In the genomic region with DNA sequence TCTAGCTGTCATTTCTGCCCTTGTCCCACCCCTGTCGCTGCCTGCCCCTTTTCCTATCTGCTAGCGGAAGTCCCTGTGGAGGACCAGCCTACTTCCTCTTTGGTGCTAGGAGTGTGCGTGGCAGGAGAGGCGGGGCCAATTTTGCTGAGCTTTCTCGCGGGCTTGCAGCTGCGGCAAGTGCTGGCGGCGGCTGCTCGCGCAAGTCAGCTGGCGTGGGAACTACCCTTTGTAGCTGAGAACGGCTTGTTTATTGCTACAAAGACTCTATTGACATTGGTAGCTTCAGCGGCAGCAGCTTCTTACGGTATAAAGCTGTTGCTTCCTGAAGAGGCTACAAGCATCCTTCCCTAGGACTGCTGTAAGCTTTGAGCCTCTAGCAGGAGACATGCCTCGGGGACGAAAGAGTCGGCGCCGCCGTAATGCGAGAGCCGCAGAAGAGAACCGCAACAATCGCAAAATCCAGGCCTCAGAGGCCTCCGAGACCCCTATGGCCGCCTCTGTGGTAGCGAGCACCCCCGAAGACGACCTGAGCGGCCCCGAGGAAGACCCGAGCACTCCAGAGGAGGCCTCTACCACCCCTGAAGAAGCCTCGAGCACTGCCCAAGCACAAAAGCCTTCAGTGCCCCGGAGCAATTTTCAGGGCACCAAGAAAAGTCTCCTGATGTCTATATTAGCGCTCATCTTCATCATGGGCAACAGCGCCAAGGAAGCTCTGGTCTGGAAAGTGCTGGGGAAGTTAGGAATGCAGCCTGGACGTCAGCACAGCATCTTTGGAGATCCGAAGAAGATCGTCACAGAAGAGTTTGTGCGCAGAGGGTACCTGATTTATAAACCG, we compare ENCODE assay signal across 8 cellular contexts. TPM values are rescaled to one million over a fixed set of nuclear protein-coding genes. Genes with fewer than 3 reads are reported as not detected.
A peak's percentile ranks its signal among the peaks of the same experiment; 100 is the strongest.
DNase-seq lines count a peak whose midpoint lies in the region; ATAC-seq and TF ChIP-seq lines count a peak whose summit lies in the region.

Gene MAGEH1, plus strand, starts transcription at position 138 of the 835 bp plus-strand sequence. Its CDS starts 248 bp downstream, at position 386.

- no peaks in the 10 kb centered on the region for H3K36me3 Mint-ChIP-seq in activated T-helper 2 cell treated with anti-CD3 and anti-CD28 coated beads, Interferon-gamma antibody, Interleukin-2, Interleukin-4, amounts not matched to agents 10 μg/mL and 5 μg/mL and 100 μg/mL, durations not matched to agents 14 hours and 24 hours and 36 hours (ENCODE audit: low read depth)
- H3K36me3 Mint-ChIP-seq in naive thymus-derived CD8-positive, alpha-beta T cell, result no peaks in the 10 kb centered on the region
- H3K36me3 Mint-ChIP-seq in stimulated activated naive B cell treated with anti-CD40 and anti-IgM and Interleukin-4, amounts not matched to agents 10 μg/mL and 1 μg/mL and 100 μg/mL, for 72 hours, result peaks cover 0 to 2% of the 10 kb centered on the region in 2 donors

- peak; percentile 34 for DNase-seq in COR-L47 (lab: John Stamatoyannopoulos, UW)
- DNase-seq in HT1080 (ENCODE audit: low read depth), result peak; percentile 67
- DNase-seq in activated T-helper 2 cell treated with anti-CD3 and anti-CD28 coated beads, Interferon-gamma antibody, Interleukin-2, Interleukin-4, amounts not matched to agents 10 μg/mL and 5 μg/mL and 100 μg/mL, durations not matched to agents 14 hours and 24 hours and 36 hours (ENCODE audit: low spot score), result peak; percentile 72
- DNase-seq in fibroblast of mammary gland (ENCODE audit: low read depth), result peak; percentile 74
- DNase-seq in naive thymus-derived CD8-positive, alpha-beta T cell, result peak; percentile 59 to 90 (median 81)
- DNase-seq in stimulated activated naive B cell treated with anti-CD40 and anti-IgM and Interleukin-4, amounts not matched to agents 10 μg/mL and 1 μg/mL and 100 μg/mL, for 72 hours, result peak; percentile 72

- H3K27me3 Mint-ChIP-seq in activated T-helper 2 cell treated with anti-CD3 and anti-CD28 coated beads, Interferon-gamma antibody, Interleukin-2, Interleukin-4, amounts not matched to agents 10 μg/mL and 5 μg/mL and 100 μg/mL, durations not matched to agents 14 hours and 24 hours and 36 hours (ENCODE audit: low read depth), result no peaks in the 10 kb centered on the region
- no peaks in the 10 kb centered on the region for H3K27me3 Mint-ChIP-seq in naive thymus-derived CD8-positive, alpha-beta T cell
- H3K27me3 Mint-ChIP-seq in stimulated activated naive B cell treated with anti-CD40 and anti-IgM and Interleukin-4, amounts not matched to agents 10 μg/mL and 1 μg/mL and 100 μg/mL, for 72 hours, result peaks cover 0 to 3% of the 10 kb centered on the region in 2 donors

- H3K4me3 ChIP-seq in fibroblast of mammary gland (ENCODE audit: control insufficient read depth, low read depth, low read length), result peak within 1 kb of the TSS; percentile 70

- peak; percentile 58 for TF ChIP-seq POLR2A in Raji (IDR thresholded peaks at IDR 0.05; ENCODE audit: insufficient read depth, low read depth, low read length)

- H3K9me3 Mint-ChIP-seq in activated T-helper 2 cell treated with anti-CD3 and anti-CD28 coated beads, Interferon-gamma antibody, Interleukin-2, Interleukin-4, amounts not matched to agents 10 μg/mL and 5 μg/mL and 100 μg/mL, durations not matched to agents 14 hours and 24 hours and 36 hours, result no peaks in the 10 kb centered on the region
- no peaks in the 10 kb centered on the region for H3K9me3 Mint-ChIP-seq in naive thymus-derived CD8-positive, alpha-beta T cell
- no peaks in the 10 kb centered on the region for H3K9me3 Mint-ChIP-seq in stimulated activated naive B cell treated with anti-CD40 and anti-IgM and Interleukin-4, amounts not matched to agents 10 μg/mL and 1 μg/mL and 100 μg/mL, for 72 hours

- peak; percentile 91 for ATAC-seq in GM19468 (IDR thresholded peaks at IDR 0.05; ENCODE audit: extremely low read depth, unreplicated experiment)
- ATAC-seq in naive thymus-derived CD8-positive, alpha-beta T cell, result peak; percentile 90 to 92
- ATAC-seq in stimulated activated naive B cell treated with anti-CD40 and anti-IgM and Interleukin-4, amounts not matched to agents 10 μg/mL and 1 μg/mL and 100 μg/mL, for 72 hours (replicated peaks), result peak; percentile 96

- POLR2A ChIA-PET in naive thymus-derived CD8-positive, alpha-beta T cell (lab: Charles Lee), result interaction anchor here (0.7 to 2.6 kb wide), 6 partner anchors 37 to 1408 kb away, joined by 3 to 42 read pairs (median 4); partner anchors contain the start of genes FAM120C, PHF8, RRAGB and USP51

- intact Hi-C loops in activated T-helper 2 cell treated with anti-CD3 and anti-CD28 coated beads, Interferon-gamma antibody, Interleukin-2, Interleukin-4, amounts not matched to agents 10 μg/mL and 5 μg/mL and 100 μg/mL, durations not matched to agents 14 hours and 24 hours and 36 hours (cut with micrococcal nuclease), result no loop called here

- peak within 1 kb of the TSS; percentile 86 for H3K27ac Mint-ChIP-seq in activated T-helper 2 cell treated with anti-CD3 and anti-CD28 coated beads, Interferon-gamma antibody, Interleukin-2, Interleukin-4, amounts not matched to agents 10 μg/mL and 5 μg/mL and 100 μg/mL, durations not matched to agents 14 hours and 24 hours and 36 hours
- H3K27ac Mint-ChIP-seq in naive thymus-derived CD8-positive, alpha-beta T cell, result peak within 1 kb of the TSS; percentile 92 to 98 (median 96)
- peak within 1 kb of the TSS; percentile 93 for H3K27ac Mint-ChIP-seq in stimulated activated naive B cell treated with anti-CD40 and anti-IgM and Interleukin-4, amounts not matched to agents 10 μg/mL and 1 μg/mL and 100 μg/mL, for 72 hours

- peaks cover 11% of the 10 kb centered on the region for H3K4me1 Mint-ChIP-seq in activated T-helper 2 cell treated with anti-CD3 and anti-CD28 coated beads, Interferon-gamma antibody, Interleukin-2, Interleukin-4, amounts not matched to agents 10 μg/mL and 5 μg/mL and 100 μg/mL, durations not matched to agents 14 hours and 24 hours and 36 hours (ENCODE audit: low read depth)
- peaks cover 5 to 27% (median 17%) of the 10 kb centered on the region in 4 donors for H3K4me1 Mint-ChIP-seq in naive thymus-derived CD8-positive, alpha-beta T cell
- peaks cover 8 to 11% of the 10 kb centered on the region in 2 donors for H3K4me1 Mint-ChIP-seq in stimulated activated naive B cell treated with anti-CD40 and anti-IgM and Interleukin-4, amounts not matched to agents 10 μg/mL and 1 μg/mL and 100 μg/mL, for 72 hours

- TF ChIP-seq CTCF in fibroblast of mammary gland (conservative IDR thresholded peaks at IDR 0.05; ENCODE audit: control insufficient read depth, insufficient read depth, low read depth, low read length), result no peak

- peak within 1 kb of the TSS; percentile 89 for H3K4me3 Mint-ChIP-seq in activated T-helper 2 cell treated with anti-CD3 and anti-CD28 coated beads, Interferon-gamma antibody, Interleukin-2, Interleukin-4, amounts not matched to agents 10 μg/mL and 5 μg/mL and 100 μg/mL, durations not matched to agents 14 hours and 24 hours and 36 hours (ENCODE audit: low read depth)
- H3K4me3 Mint-ChIP-seq in naive thymus-derived CD8-positive, alpha-beta T cell, result peak within 1 kb of the TSS; percentile 90 to 96 (median 94)
- peak within 1 kb of the TSS; percentile 84 to 89 for H3K4me3 Mint-ChIP-seq in stimulated activated naive B cell treated with anti-CD40 and anti-IgM and Interleukin-4, amounts not matched to agents 10 μg/mL and 1 μg/mL and 100 μg/mL, for 72 hours

RNA-seq across cellular contexts. Expression of gene MAGEH1, which starts in this region (rescaled TPM):
- 7.9 and 10.5 TPM in 2 replicates for total RNA-seq in HT1080 (2014; rRNA removed; shearing (Covaris generic))
- polyA plus RNA-seq in HT1080 (2015; cell fraction: cytosol; rRNA removed), result 5.1 and 6.6 TPM in 2 replicates
- polyA plus RNA-seq in HT1080 (2015; cell fraction: nucleus; rRNA removed), result 6.7 TPM in 2 replicates
- total RNA-seq in activated T-helper 2 cell treated with anti-CD3 and anti-CD28 coated beads, Interferon-gamma antibody, Interleukin-2, Interleukin-4, amounts not matched to agents 10 μg/mL and 5 μg/mL and 100 μg/mL, durations not matched to agents 14 hours and 24 hours and 36 hours, result 21.6 and 23.2 TPM in 2 replicates
- total RNA-seq in naive thymus-derived CD8-positive, alpha-beta T cell, result 10 to 100 TPM; 25.6 to 26.9 TPM
- 10 to 100 TPM; 27.4 to 45.1 (median 37.0) TPM for polyA plus RNA-seq in naive thymus-derived CD8-positive, alpha-beta T cell

Comparison
In these comparisons a context has a peak if more than half of its experiments do, and no peak if none do; other contexts are left out.
1. Peak in every context shown above with its lines: DNase-seq, ATAC-seq and H3K4me3 ChIP-seq.